ENCODE assay signal across 24 cellular contexts in the genomic region with DNA sequence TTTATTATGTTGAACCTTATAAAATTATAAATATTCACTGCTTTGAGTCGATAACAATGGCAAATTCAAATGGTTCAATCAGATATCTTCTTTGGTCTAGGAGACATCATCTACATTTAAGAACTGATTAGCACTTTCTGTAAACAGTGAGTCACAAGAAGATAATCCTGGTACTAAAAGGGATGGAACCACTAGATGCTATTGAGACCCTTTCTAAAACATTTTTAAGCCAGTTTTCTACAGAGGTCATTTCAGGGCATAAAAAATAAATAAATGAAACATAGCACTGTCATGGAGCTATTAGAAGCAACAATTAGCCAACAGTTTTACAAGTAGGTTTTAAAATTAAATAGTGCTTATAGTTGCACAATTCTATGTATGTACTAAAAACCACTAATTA.
DNase-seq lines count a peak whose midpoint lies in the region; ATAC-seq and TF ChIP-seq lines count a peak whose summit lies in the region.
"Had no signal": no experiment of that assay in that cellular context is flagged by ENCODE, and none has a peak within 500 bp of the region (broad histone marks: within the 10 kb centered on the region; RNA-seq: fewer than 3 reads in every experiment).

No MANE protein-coding gene starts in this region.

- no peak overlapping the region for H2AFZ ChIP-seq in fibroblast of lung (ENCODE audit: low read length)

- no peak overlapping the region for H3K4me3 ChIP-seq in fibroblast of lung (replicated peaks in 1 of 4; ENCODE audit: control extremely low read depth in 1 of 4, insufficient read depth in 1 of 4, low read depth in 3 of 4, low read length in 4 of 4)
- H3K4me3 ChIP-seq: BLaER1, K562, MG63, Peyer's patch had no signal

- peak; percentile 22 for DNase-seq in NCI-H1105 treated with DMSO at 0.1 percent for 48 hours (lab: John Stamatoyannopoulos, UW)
- no peak for DNase-seq in NCI-H1105 (lab: John Stamatoyannopoulos, UW)
- peak; percentile 43 for DNase-seq in LHCN-M2 (ENCODE audit: low read depth)
- peak; percentile 22 to 28 for DNase-seq in fibroblast of lung (ENCODE audit: low read depth in 2 of 2)
- no peak for DNase-seq in SKM-1 (lab: John Stamatoyannopoulos, UW; ENCODE audit: unreplicated experiment)
- no peak for DNase-seq in glomerular visceral epithelial cell (ENCODE audit: extremely low spot score)
- DNase-seq: 8988T; CD4-positive, CD25-positive, alpha-beta regulatory T cell; DMS153; Kasumi-1; NCI-H1436; NCI-H187; NCI-H2081 treated with DMSO at 0.1 percent for 48 hours; NCI-H2171; NCI-H226; NCI-H510A; NCI-H69; Peyer's patch; SK-N-SH had no signal

- TF ChIP-seq CTCF in fibroblast of lung (conservative IDR thresholded peaks at IDR 0.05 in 1 of 2, IDR thresholded peaks at IDR 0.05 in 1 of 2; ENCODE audit: low read depth in 1 of 2, low read length in 2 of 2), result no peak

- no peak overlapping the region for H3K27ac ChIP-seq in fibroblast of lung (ENCODE audit: insufficient read depth, low read length)
- H3K27ac ChIP-seq: BLaER1, HL-60, Peyer's patch had no signal

- H3K36me3 ChIP-seq in fibroblast of lung (ENCODE audit: control insufficient read depth, insufficient read depth, low read length), result no peaks in the 10 kb centered on the region
- H3K36me3 ChIP-seq: BLaER1, MG63, Peyer's patch had no signal

- H3K27me3 ChIP-seq in fibroblast of lung (ENCODE audit: control insufficient read depth, insufficient read depth, low read length), result no peaks in the 10 kb centered on the region
- H3K27me3 ChIP-seq: BLaER1, MG63, Peyer's patch had no signal

- no peaks in the 10 kb centered on the region for H3K79me2 ChIP-seq in fibroblast of lung (ENCODE audit: control insufficient read depth, insufficient read depth, low read length)

- no peaks in the 10 kb centered on the region for H3K9me3 ChIP-seq in fibroblast of lung (ENCODE audit: control insufficient read depth, insufficient read depth, low read depth, low read length)
- H3K9me3 ChIP-seq: BLaER1, MG63, Peyer's patch, SK-N-SH had no signal

- no peak for ATAC-seq in GM19463 (IDR thresholded peaks at IDR 0.05; ENCODE audit: unreplicated experiment)
- ATAC-seq: K562 had no signal

- H3K9ac ChIP-seq in fibroblast of lung (ENCODE audit: insufficient read depth, low read length), result no peak overlapping the region
- H3K9ac ChIP-seq: BLaER1, SK-N-SH had no signal

- H3K4me1 ChIP-seq in fibroblast of lung (ENCODE audit: control insufficient read depth, extremely low read depth, insufficient read depth, low read length), result no peaks in the 10 kb centered on the region
- H3K4me1 ChIP-seq: Peyer's patch had no signal

- no peaks in the 10 kb centered on the region for H4K20me1 ChIP-seq in fibroblast of lung (ENCODE audit: control insufficient read depth, extremely low read depth, insufficient read depth, low read length)
- H4K20me1 ChIP-seq: BLaER1 had no signal

- no peak overlapping the region for H3K4me2 ChIP-seq in fibroblast of lung (ENCODE audit: extremely low read depth, insufficient read depth, low read length)
- H3K4me2 ChIP-seq: BLaER1, SK-N-SH had no signal

Comparison
In these comparisons a context has a peak if more than half of its experiments do, and no peak if none do; other contexts are left out.
1. DNase-seq: peak in NCI-H1105 treated with DMSO at 0.1 percent for 48 hours (single experiment), LHCN-M2 (single experiment) and fibroblast of lung (2 of 2); none in NCI-H1105 (single experiment), SKM-1 (single experiment) and glomerular visceral epithelial cell (single experiment).